ENCODE assay signal across 13 cellular contexts in the genomic region with DNA sequence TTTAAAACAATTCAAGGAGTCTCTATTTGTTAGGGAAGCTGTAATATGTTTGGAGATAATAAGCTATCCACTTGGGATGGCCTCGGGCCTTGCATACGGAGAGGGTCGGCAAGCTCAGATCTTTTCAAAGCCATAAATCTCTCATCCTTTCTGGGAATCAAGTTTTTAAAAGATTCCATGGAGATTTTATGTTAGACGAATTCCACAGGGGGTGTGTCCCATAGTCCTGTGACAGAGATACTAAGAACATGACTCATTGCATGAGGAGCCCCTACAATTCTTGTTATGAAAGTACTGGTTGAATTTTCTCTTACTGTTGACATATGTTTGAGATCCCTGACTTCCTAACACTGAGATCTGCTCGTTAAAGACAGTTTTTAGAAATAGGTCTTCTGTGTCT.
A peak's percentile ranks its signal among the peaks of the same experiment; 100 is the strongest.
DNase-seq lines count a peak whose midpoint lies in the region; ATAC-seq and TF ChIP-seq lines count a peak whose summit lies in the region.
"Had no signal": no experiment of that assay in that cellular context is flagged by ENCODE, and none has a peak within 500 bp of the region (broad histone marks: within the 10 kb centered on the region; RNA-seq: fewer than 3 reads in every experiment).

No MANE protein-coding gene starts in this region.

- peaks cover 41% of the 10 kb centered on the region for H3K36me3 ChIP-seq in mesodermal cell (ENCODE audit: control insufficient read depth, insufficient read depth, low read length)
- H3K36me3 ChIP-seq: ovary, upper lobe of right lung had no signal

- H3K4me3 ChIP-seq in HFF-Myc (replicated peaks; ENCODE audit: low read depth, low read length) (no peak overlapping the region), cardiac fibroblast (replicated peaks in 1 of 2; ENCODE audit: low read depth in 2 of 2, low read length in 2 of 2) (no peak overlapping the region), mesodermal cell (ENCODE audit: extremely low read depth, insufficient read depth, low read length, poor library complexity, severe bottlenecking) (no peak overlapping the region)
- H3K4me3 ChIP-seq: ovary, upper lobe of right lung had no signal

- 67 to 88% methylated on average over 1 of the region's 5 CpGs for WGBS in mesodermal cell (ENCODE audit: insufficient coverage in 2 of 2), 2 experiments

- peak overlapping the region; percentile 54 for H3K27ac ChIP-seq in mesodermal cell (ENCODE audit: low read depth, low read length, severe bottlenecking)
- H3K27ac ChIP-seq: HL-60, ovary had no signal

- DNase-seq in A172 (ENCODE audit: low spot score) (peak; percentile 95), HFF-Myc (ENCODE audit: extremely low read depth, low read depth) (peak; percentile 46), cardiac fibroblast (ENCODE audit: low read depth in 2 of 2) (peak; percentile 69 to 81), NCI-H1930 (lab: John Stamatoyannopoulos, UW) (no peak)
- DNase-seq: NCI-H1417 treated with DMSO at 0.1 percent for 48 hours; NK-92 treated with Interleukin-12 subunit alpha and Interleukin-12 subunit beta, amount 100 ng/mL, for 24 hours; ovary; upper lobe of right lung had no signal

- ATAC-seq in HG02642 (IDR thresholded peaks at IDR 0.05; ENCODE audit: poor library complexity, unreplicated experiment) (no peak), GM21390 (IDR thresholded peaks at IDR 0.05; ENCODE audit: unreplicated experiment) (no peak), HG03460 (IDR thresholded peaks at IDR 0.05; ENCODE audit: unreplicated experiment) (no peak)
- ATAC-seq: upper lobe of right lung had no signal

- no peak for TF ChIP-seq CTCF in HFF-Myc (IDR thresholded peaks at IDR 0.05; ENCODE audit: low read depth, low read length, missing control alignments)
- TF ChIP-seq CTCF in cardiac fibroblast (IDR thresholded peaks at IDR 0.05; ENCODE audit: low read depth, low read length), result no peak

- no peaks in the 10 kb centered on the region for H3K9me3 ChIP-seq in mesodermal cell (ENCODE audit: control insufficient read depth, low read length)
- H3K9me3 ChIP-seq: ovary, upper lobe of right lung had no signal

- peaks cover 72% of the 10 kb centered on the region for H3K4me1 ChIP-seq in mesodermal cell (ENCODE audit: control insufficient read depth, insufficient read depth, low read length, poor library complexity, severe bottlenecking)

Comparison
In these comparisons a context has a peak if more than half of its experiments do, and no peak if none do; other contexts are left out.
1. DNase-seq: peak in A172 (single experiment), HFF-Myc (single experiment) and cardiac fibroblast (2 of 2); none in NCI-H1930 (0 of 2).